9 cellular contexts compared by ENCODE assay signal in genomic region chr3:151837057-151837456, GRCh38. TPM values are rescaled to one million over a fixed set of nuclear protein-coding genes. Genes with fewer than 3 reads are reported as not detected.
DNase-seq lines count a peak whose midpoint lies in the region; ATAC-seq lines count a peak whose summit lies in the region.
"Had no signal": no experiment of that assay in that cellular context is flagged by ENCODE, and none has a peak within 500 bp of the region (broad histone marks: within the 10 kb centered on the region; RNA-seq: fewer than 3 reads in every experiment).

No MANE protein-coding gene starts in this region.

- no peaks in the 10 kb centered on the region for H3K36me3 ChIP-seq in H7 (replicated peaks; ENCODE audit: control insufficient read depth, insufficient read depth, low read length)

- no peaks in the 10 kb centered on the region for H3K27me3 ChIP-seq in H7 (ENCODE audit: control insufficient read depth, insufficient read depth, low read length)

- DNase-seq in H7 = peak; percentile 5
- peak; percentile 25 for DNase-seq in OCI-M2 (lab: John Stamatoyannopoulos, UW; ENCODE audit: unreplicated experiment)
- peak; percentile 75 for DNase-seq in skeletal muscle cell (ENCODE audit: low read depth)
- no peak for DNase-seq in stimulated activated CD4-positive, alpha-beta T cell treated with anti-CD3 and anti-CD28 coated beads, Interleukin-4, amount 100 ng/mL, for 24 hours
- DNase-seq in mesenteric fat pad (ENCODE audit: low spot score) = no peak
- no peak for DNase-seq in occipital lobe (lab: John Stamatoyannopoulos, UW)
- DNase-seq: left ventricle myocardium superior had no signal

- H3K4me3 ChIP-seq in H7 (ENCODE audit: insufficient read depth, low read depth, low read length) (no peak overlapping the region), skeletal muscle cell (ENCODE audit: low read depth, low read length) (no peak overlapping the region)

- ATAC-seq in esophagus mucosa (peak; percentile 99), HG03045 (IDR thresholded peaks at IDR 0.05; ENCODE audit: unreplicated experiment) (no peak)
- ATAC-seq: left ventricle myocardium superior had no signal

RNA-seq across cellular contexts. Expression of gene AADAC, which starts 23.1 kb away (rescaled TPM):
- total RNA-seq in H7 (2014; rRNA removed; shearing (Covaris generic)) = not detected in 2 replicates
- total RNA-seq in esophagus mucosa = 0.44 TPM
- 0.93 TPM for total RNA-seq in mesenteric fat pad
- not detected for total RNA-seq in occipital lobe

RNA-seq across cellular contexts. Expression of gene SUCNR1, which starts 36.4 kb away (rescaled TPM):
- not detected in 2 replicates for total RNA-seq in H7 (2014; rRNA removed; shearing (Covaris generic))
- not detected for total RNA-seq in esophagus mucosa
- total RNA-seq in mesenteric fat pad = 1.8 TPM
- 1.2 TPM for total RNA-seq in occipital lobe

Comparison
In these comparisons a context has a peak if more than half of its experiments do, and no peak if none do; other contexts are left out.
1. DNase-seq: peak in H7 (single experiment), OCI-M2 (single experiment) and skeletal muscle cell (single experiment); none in stimulated activated CD4-positive, alpha-beta T cell treated with anti-CD3 and anti-CD28 coated beads, Interleukin-4, amount 100 ng/mL, for 24 hours (single experiment), mesenteric fat pad (single experiment) and occipital lobe (single experiment).